29 cellular contexts compared by ENCODE assay signal in the genomic region with DNA sequence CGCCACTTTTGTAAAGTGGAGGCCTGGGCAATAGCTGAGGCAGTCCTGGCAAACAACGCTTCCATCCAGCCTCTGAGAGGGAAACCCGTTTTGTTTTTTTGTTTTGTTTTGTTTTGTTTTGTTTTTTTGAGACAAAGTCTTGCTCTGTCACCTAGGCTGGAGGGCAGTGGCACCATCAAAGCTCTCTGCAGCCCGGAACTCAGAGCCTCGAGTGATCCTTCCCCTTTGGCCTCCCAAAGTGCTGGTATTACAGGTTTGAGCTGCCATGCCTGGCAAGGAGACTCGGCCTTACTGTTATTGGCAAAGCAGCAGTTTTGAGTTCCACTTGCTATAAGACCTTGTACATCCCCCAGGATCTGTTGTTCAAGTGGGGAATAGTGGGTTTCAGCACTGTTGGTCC.
"Had no signal": no experiment of that assay in that cellular context is flagged by ENCODE, and none has a peak within 500 bp of the region (broad histone marks: within the 10 kb centered on the region; RNA-seq: fewer than 3 reads in every experiment).

No MANE protein-coding gene starts in this region.

- H3K27ac ChIP-seq: neural progenitor cell, ovary, parathyroid adenoma, prostate gland, skin epidermis, spleen, suprapubic skin, testis, tibial artery, transverse colon, upper lobe of left lung, vagina had no signal

- H3K9me3 ChIP-seq: ovary, prostate gland, spleen, suprapubic skin, testis, tibial artery, transverse colon, upper lobe of left lung, vagina had no signal

- ATAC-seq: naive thymus-derived CD4-positive, alpha-beta T cell; natural killer cell; right cardiac atrium; sciatic nerve; stimulated activated memory B cell treated with anti-CD40 and anti-IgM and Interleukin-4, amounts not matched to agents 10 μg/mL and 1 μg/mL and 100 μg/mL, for 72 hours; stimulated activated naive CD8-positive, alpha-beta T cell treated with anti-CD3 and anti-CD28 coated beads, Interleukin-15, amount 100 ng/mL, for 72 hours; stimulated activated naive CD8-positive, alpha-beta T cell treated with anti-CD3 and anti-CD28 coated beads, Interleukin-15, Interleukin-2, amounts not matched to agents 100 U/mL and 50 U/mL, for 24 hours had no signal

- H3K27me3 ChIP-seq: neural progenitor cell, ovary, spleen, suprapubic skin, testis, tibial artery, transverse colon, upper lobe of left lung, vagina had no signal

- H3K4me1 ChIP-seq: neural progenitor cell, parathyroid adenoma, prostate gland, spleen, suprapubic skin, testis, tibial artery, transverse colon, upper lobe of left lung, vagina had no signal

- H3K4me2 ChIP-seq: neural progenitor cell, smooth muscle cell had no signal

- H2AFZ ChIP-seq: neural progenitor cell, parathyroid adenoma had no signal

- DNase-seq: naive thymus-derived CD4-positive, alpha-beta T cell; natural killer cell; occipital lobe; ovary; retina; right cardiac atrium; spleen; stimulated activated CD4-positive, alpha-beta T cell treated with anti-CD3 and anti-CD28 coated beads, Interleukin-12 subunit alpha, Interleukin-12 subunit beta, amount 100 ng/mL, for 4 hours; stimulated activated CD4-positive, alpha-beta T cell treated with anti-CD3 and anti-CD28 coated beads, Interleukin-1b, Interleukin-23, amount 100 ng/mL, for 48 hours; stimulated activated CD4-positive, alpha-beta T cell treated with anti-CD3 and anti-CD28 coated beads, Interleukin-4, amount 100 ng/mL, for 1 hour; stimulated activated CD4-positive, alpha-beta T cell treated with anti-CD3 and anti-CD28 coated beads, Interleukin-4, amount 100 ng/mL, for 4 hours; stimulated activated CD8-positive, alpha-beta memory T cell treated with anti-CD3 and anti-CD28 coated beads, Interleukin-4, amount 100 ng/mL, for 48 hours; stimulated activated naive CD4-positive, alpha-beta T cell; stimulated activated naive CD8-positive, alpha-beta T cell treated with anti-CD3 and anti-CD28 coated beads, Interleukin-15, amount 100 ng/mL, for 72 hours; stimulated activated naive CD8-positive, alpha-beta T cell treated with anti-CD3 and anti-CD28 coated beads, Interleukin-15, Interleukin-2, amounts not matched to agents 100 U/mL and 50 U/mL, for 24 hours; substantia nigra; testis; tibial artery; transverse colon; upper lobe of left lung had no signal

- H3K9ac ChIP-seq: neural progenitor cell, parathyroid adenoma had no signal

- H3K36me3 ChIP-seq: neural progenitor cell, ovary, prostate gland, spleen, suprapubic skin, tibial artery, transverse colon, upper lobe of left lung, vagina had no signal

- H3K79me2 ChIP-seq: parathyroid adenoma had no signal

- H3K4me3 ChIP-seq: neural progenitor cell, ovary, prostate gland, skin epidermis, smooth muscle cell, spleen, suprapubic skin, testis, tibial artery, transverse colon, upper lobe of left lung, vagina had no signal
